ENCODE assay signal across 9 cellular contexts in the genomic region with DNA sequence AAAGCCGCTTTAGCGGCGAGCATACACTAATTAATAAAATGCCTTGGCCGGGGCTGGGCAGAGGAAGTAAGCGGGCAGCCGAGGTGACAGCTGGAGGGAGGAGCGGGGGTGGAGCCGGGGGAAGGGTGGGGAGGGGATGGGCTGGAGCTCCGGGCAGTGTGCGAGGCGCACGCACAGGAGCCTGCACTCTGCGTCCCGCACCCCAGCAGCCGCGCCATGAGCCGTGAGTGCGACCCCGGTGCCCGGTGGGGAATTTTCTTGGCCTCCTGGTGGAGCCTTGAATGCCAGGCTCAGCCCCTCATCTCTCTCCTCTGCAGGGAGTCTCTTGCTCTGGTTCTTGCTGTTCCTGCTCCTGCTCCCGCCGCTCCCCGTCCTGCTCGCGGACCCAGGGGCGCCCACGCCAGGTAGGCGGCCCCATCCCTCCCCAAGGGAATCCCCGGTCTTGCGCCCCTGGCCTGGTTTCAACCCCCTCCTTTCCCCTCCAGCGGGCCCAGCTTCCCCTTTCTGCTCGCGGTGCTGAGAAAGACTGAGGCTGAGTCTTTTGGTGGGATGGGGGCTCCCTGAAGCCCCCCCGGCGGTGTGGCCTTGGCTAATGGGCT. TPM values are rescaled to one million over a fixed set of nuclear protein-coding genes. Genes with fewer than 3 reads are reported as not detected.
DNase-seq lines count a peak whose midpoint lies in the region; ATAC-seq, FAIRE-seq and TF ChIP-seq lines count a peak whose summit lies in the region.
"Had no signal": no experiment of that assay in that cellular context is flagged by ENCODE, and none has a peak within 500 bp of the region (broad histone marks: within the 10 kb centered on the region; RNA-seq: fewer than 3 reads in every experiment).

A gene (plus strand): TSS at position 156 of the 599 bp plus-strand sequence. CDS start 61 bp downstream, at position 217.

- no peak within 1 kb of the TSS for H2BK15ac ChIP-seq in H9 (ENCODE audit: low read depth, low read length)

- no peak within 1 kb of the TSS for H2AK5ac ChIP-seq in H9 (ENCODE audit: insufficient read length, low read length)

- ATAC-seq in body of pancreas, result peak; percentile 53

- H3K36me3 ChIP-seq in body of pancreas (replicated peaks in 1 of 2; ENCODE audit: insufficient read depth in 1 of 2, low read depth in 2 of 2) (no peaks in the 10 kb centered on the region), kidney epithelial cell (ENCODE audit: control insufficient read depth, insufficient read depth, low read length) (no peaks in the 10 kb centered on the region), suprapubic skin (no peaks in the 10 kb centered on the region)
- H3K36me3 ChIP-seq: adrenal gland had no signal

- no CpG with 5 or more reads among the region's 35 CpGs for WGBS in H9 (ENCODE audit: extremely low coverage, insufficient read length, low lambda C conversion rate)
- WGBS in body of pancreas, 2 donors, result 0 to 3% methylated on average over 14 to 35 of the region's 35 CpGs
- 4% methylated on average over 21 of the region's 35 CpGs for WGBS in suprapubic skin

- H3K27me3 Mint-ChIP-seq in H9 (ENCODE audit: low read depth), result peaks cover 58% of the 10 kb centered on the region

- no peak within 1 kb of the TSS; the same call in 1 of the 2 replicates for H3K14ac ChIP-seq in H9 (ENCODE audit: insufficient read depth, low read length)

- no peak within 1 kb of the TSS for H2AFZ ChIP-seq in H9 (ENCODE audit: low read length)

- no peak within 1 kb of the TSS for H2BK12ac ChIP-seq in H9 (ENCODE audit: insufficient read length, low read depth, low read length)

- peak within 1 kb of the TSS; percentile 84 for H3K4me2 ChIP-seq in H9 (ENCODE audit: insufficient read depth, insufficient read length, low read length)

- no peaks in the 10 kb centered on the region for H3K9me3 ChIP-seq in H9 (ENCODE audit: control insufficient read depth, low read depth, low read length)
- no peaks in the 10 kb centered on the region for H3K9me3 ChIP-seq in body of pancreas
- no peaks in the 10 kb centered on the region for H3K9me3 ChIP-seq in suprapubic skin
- H3K9me3 ChIP-seq: adrenal gland had no signal

- no peaks in the 10 kb centered on the region for H3K9me3 Mint-ChIP-seq in H9

- intact Hi-C loops in body of pancreas (cut with DNase I), result no loop called here

- H3K56ac ChIP-seq in H9 (ENCODE audit: insufficient read length, low read depth, low read length), result no peak within 1 kb of the TSS

- H3K27ac Mint-ChIP-seq in H9, result no peak within 1 kb of the TSS

- peaks cover 27 to 48% of the 10 kb centered on the region in 2 experiments for H3K4me1 Mint-ChIP-seq in H9

- no peak within 1 kb of the TSS for H3K23ac ChIP-seq in H9 (ENCODE audit: insufficient read length, low read depth, low read length)

- H3K9ac ChIP-seq in H9 (ENCODE audit: extremely low read depth, insufficient read length, low read length), result no peak within 1 kb of the TSS

- H3K18ac ChIP-seq in H9 (ENCODE audit: insufficient read length, low read depth, low read length), result no peak within 1 kb of the TSS

- no peak for TF ChIP-seq EP300 in suprapubic skin (IDR thresholded peaks at IDR 0.05)

- peak; percentile 7 for DNase-seq in NCI-H1436 (lab: John Stamatoyannopoulos, UW)
- DNase-seq in NCI-H1436 treated with DMSO at 0.1 percent for 48 hours (lab: John Stamatoyannopoulos, UW), result no peak
- DNase-seq in H9, result peak; percentile 77
- DNase-seq in NCI-H524 (lab: John Stamatoyannopoulos, UW), result peak; percentile 59 to 88
- DNase-seq in body of pancreas, result peak in 3 of 4 donors; percentile 49 to 51 (median 51)
- DNase-seq in kidney epithelial cell (ENCODE audit: low read depth), result no peak
- no peak for DNase-seq in suprapubic skin (ENCODE audit: low spot score in 2 of 2)
- DNase-seq in RCC 7860 (ENCODE audit: low spot score), result no peak

- no peak for TF ChIP-seq CTCF in H9 (conservative IDR thresholded peaks at IDR 0.05)
- TF ChIP-seq CTCF in body of pancreas (IDR thresholded peaks at IDR 0.05), result no peak
- TF ChIP-seq CTCF in kidney epithelial cell (IDR thresholded peaks at IDR 0.05; ENCODE audit: insufficient read depth, low read length, poor library complexity, severe bottlenecking), result no peak
- no peak for TF ChIP-seq CTCF in suprapubic skin (IDR thresholded peaks at IDR 0.05)

- FAIRE-seq in RCC 7860 (lab: Jason Lieb, UNC), result no peak

- no peak within 1 kb of the TSS for H4K91ac ChIP-seq in H9 (ENCODE audit: insufficient read length, low read depth, low read length)

- H2BK20ac ChIP-seq in H9 (ENCODE audit: low read depth, low read length, poor library complexity, severe bottlenecking), result no peak within 1 kb of the TSS

- no peak within 1 kb of the TSS for H3T11ph ChIP-seq in H9 (ENCODE audit: low read length)

- H3K27me3 ChIP-seq in H9 (ENCODE audit: insufficient read depth, low read length) (peaks cover 18% of the 10 kb centered on the region; the same call in 1 of the 2 replicates), body of pancreas (no peaks in the 10 kb centered on the region), kidney epithelial cell (ENCODE audit: control insufficient read depth, insufficient read depth, low read length) (peaks cover 2% of the 10 kb centered on the region), suprapubic skin (no peaks in the 10 kb centered on the region)
- H3K27me3 ChIP-seq: adrenal gland had no signal

- H3K4me1 ChIP-seq in H9 (ENCODE audit: insufficient read depth, low read length), result peaks cover 4% of the 10 kb centered on the region; the same call in 1 of the 2 replicates
- peaks cover 17% of the 10 kb centered on the region for H3K4me1 ChIP-seq in body of pancreas
- H3K4me1 ChIP-seq in suprapubic skin, result peaks cover 59% of the 10 kb centered on the region

- H3K36me3 Mint-ChIP-seq in H9 (ENCODE audit: insufficient read depth in 1 of 3, low read depth in 3 of 3), result no peaks in the 10 kb centered on the region

- peak within 1 kb of the TSS; percentile 62 to 80 for H3K4me3 Mint-ChIP-seq in H9

- no peaks in the 10 kb centered on the region for H3K79me1 ChIP-seq in H9 (ENCODE audit: insufficient read depth, low read depth, low read length, poor library complexity, severe bottlenecking)

- H3K23me2 ChIP-seq in H9 (ENCODE audit: insufficient read length, low read depth, low read length, poor library complexity, severe bottlenecking), result peaks cover 5% of the 10 kb centered on the region

- TF ChIP-seq POLR2A in body of pancreas (IDR thresholded peaks at IDR 0.05) (no peak), suprapubic skin (IDR thresholded peaks at IDR 0.05) (no peak)

- no peak within 1 kb of the TSS for H3K4ac ChIP-seq in H9 (ENCODE audit: low read depth, low read length)

- H3K79me2 ChIP-seq in H9 (ENCODE audit: insufficient read depth, low read length), result no peaks in the 10 kb centered on the region

- no peak within 1 kb of the TSS for H2BK120ac ChIP-seq in H9 (ENCODE audit: low read depth, low read length, poor library complexity, severe bottlenecking)

- H4K20me1 ChIP-seq in H9 (ENCODE audit: control insufficient read depth, insufficient read depth, insufficient read length), result no peaks in the 10 kb centered on the region

- H4K8ac ChIP-seq in H9 (replicated peaks; ENCODE audit: insufficient read length, low read depth, low read length), result no peak within 1 kb of the TSS

- no peak within 1 kb of the TSS for H4K5ac ChIP-seq in H9 (ENCODE audit: insufficient read length, low read depth, low read length)

- no peak within 1 kb of the TSS for H2BK5ac ChIP-seq in H9 (ENCODE audit: insufficient read length, low read length)

- no peak within 1 kb of the TSS for H3K4me3 ChIP-seq in body of pancreas
- H3K4me3 ChIP-seq in kidney epithelial cell (ENCODE audit: low read depth, low read length), result peak within 1 kb of the TSS; percentile 21
- H3K4me3 ChIP-seq in suprapubic skin, result peak within 1 kb of the TSS; percentile 55

- no peak within 1 kb of the TSS for H3K27ac ChIP-seq in H9 (ENCODE audit: insufficient read length, low read depth, low read length)
- peak within 1 kb of the TSS in 1 of 4 donors; percentile 46 for H3K27ac ChIP-seq in body of pancreas
- H3K27ac ChIP-seq in suprapubic skin, result peak within 1 kb of the TSS; percentile 63
- H3K27ac ChIP-seq: adrenal gland had no signal

RNA-seq across cellular contexts. Expression of the gene that starts here (rescaled TPM):
- total RNA-seq in H9 (2021), result 1.0 and 1.3 TPM in 2 replicates
- 1 to 10 TPM; 2.1 to 3.0 TPM for total RNA-seq in body of pancreas
- total RNA-seq in kidney epithelial cell, result 0.04 and 0.07 TPM in 2 replicates
- 100 to 1,000 TPM in 1 of 4 donors, 10 to 100 TPM in 3; 64.3 to 124 (median 73.1) TPM for total RNA-seq in suprapubic skin

Comparison
In these comparisons a context has a peak if more than half of its experiments do, and no peak if none do; other contexts are left out.
1. RNA of the gene that starts here (total RNA-seq): 64.3 to 124 TPM in suprapubic skin; 2.1 to 3.0 TPM in body of pancreas, 1.0 to 1.3 TPM in H9 and 0.04 to 0.07 TPM in kidney epithelial cell; every median in the first group is over 10 times any median in the second.
2. DNase-seq: peak in NCI-H1436 (single experiment), H9 (single experiment), NCI-H524 (2 of 2) and body of pancreas (3 of 4); none in NCI-H1436 treated with DMSO at 0.1 percent for 48 hours (single experiment), kidney epithelial cell (single experiment), suprapubic skin (0 of 2) and RCC 7860 (single experiment).
3. H3K4me3 ChIP-seq: peak in kidney epithelial cell (single experiment) and suprapubic skin (single experiment); none in body of pancreas (0 of 2).